In the genomic region with DNA sequence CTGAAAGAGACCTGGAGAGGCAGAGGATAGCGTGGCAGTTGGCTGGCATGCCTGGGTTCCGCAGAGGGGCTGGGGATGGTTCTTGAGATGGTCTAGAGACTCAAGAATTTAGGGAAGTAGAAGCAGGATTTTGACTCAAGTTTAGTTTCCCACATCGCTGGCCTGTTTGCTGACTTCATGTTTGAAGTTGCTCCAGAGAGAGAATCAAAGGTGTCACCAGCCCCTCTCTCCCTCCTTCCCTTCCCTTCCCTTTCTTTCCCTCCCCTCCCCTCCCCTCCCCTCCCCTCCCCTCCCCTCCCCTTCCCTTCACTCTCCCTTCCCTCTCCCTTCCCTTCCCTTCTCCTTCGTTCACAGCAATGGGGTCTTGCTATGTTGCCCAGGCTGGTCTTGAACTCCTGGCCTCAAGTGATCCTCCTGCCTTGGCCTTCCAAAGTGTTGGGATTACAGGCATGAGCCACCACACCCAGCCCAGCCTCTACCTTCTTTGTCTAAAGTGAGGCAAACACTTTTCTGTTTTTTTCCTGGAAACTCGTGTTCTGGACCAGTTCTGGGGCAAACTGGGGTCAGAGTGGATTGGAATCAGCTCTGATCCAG, we compare ENCODE assay signal across 1 cellular context.
TF ChIP-seq lines count a peak whose summit lies in the region.

No MANE protein-coding gene starts in this region.

TF ChIP-seq in HepG2, 621 proteins besides CTCF, POLR2A, EP300 and RAD21:
- no peak for TF ChIP-seq KDM5B (CRISPR knock-in tag; IDR thresholded peaks at IDR 0.05; ENCODE audit: borderline replicate concordance)
- peak; percentile 85; the same call in 1 of the 2 replicates for TF ChIP-seq PCBP1 (IDR thresholded peaks at IDR 0.05; ENCODE audit: borderline replicate concordance, low read depth, low read length)
- no peak for TF ChIP-seq PTBP1 (IDR thresholded peaks at IDR 0.05; ENCODE audit: low read depth, low read length, poor library complexity, severe bottlenecking)
- TF ChIP-seq HNRNPK (IDR thresholded peaks at IDR 0.05; ENCODE audit: low read depth, low read length, poor library complexity, severe bottlenecking), result peak; percentile 90
- no peak for TF ChIP-seq NKX3-1 (CRISPR knock-in tag; IDR thresholded peaks at IDR 0.05)
